In the genomic region with DNA sequence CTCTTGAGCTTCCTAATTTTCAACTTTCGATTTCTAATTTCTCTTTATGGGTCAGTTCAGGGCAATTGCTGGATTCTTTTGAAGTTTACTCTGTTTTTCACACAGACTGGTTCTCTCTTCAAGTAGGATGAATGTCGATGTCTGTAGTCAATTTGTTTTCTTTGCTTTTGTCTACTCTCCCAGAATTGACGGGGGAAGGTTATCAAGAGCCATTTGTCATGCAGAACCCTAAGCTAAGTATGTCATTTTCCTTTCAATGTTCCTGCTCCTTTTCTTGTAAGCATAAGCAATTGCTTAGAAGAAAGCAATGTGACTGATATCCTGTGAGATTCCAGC, we compare ENCODE assay signal across 1 cellular context.
TF ChIP-seq lines count a peak whose summit lies in the region.

No MANE protein-coding gene starts in this region.

TF ChIP-seq in GM23338, 12 proteins besides CTCF, POLR2A, EP300 and RAD21 (continued from another document):
- TF ChIP-seq, protein P1, sequence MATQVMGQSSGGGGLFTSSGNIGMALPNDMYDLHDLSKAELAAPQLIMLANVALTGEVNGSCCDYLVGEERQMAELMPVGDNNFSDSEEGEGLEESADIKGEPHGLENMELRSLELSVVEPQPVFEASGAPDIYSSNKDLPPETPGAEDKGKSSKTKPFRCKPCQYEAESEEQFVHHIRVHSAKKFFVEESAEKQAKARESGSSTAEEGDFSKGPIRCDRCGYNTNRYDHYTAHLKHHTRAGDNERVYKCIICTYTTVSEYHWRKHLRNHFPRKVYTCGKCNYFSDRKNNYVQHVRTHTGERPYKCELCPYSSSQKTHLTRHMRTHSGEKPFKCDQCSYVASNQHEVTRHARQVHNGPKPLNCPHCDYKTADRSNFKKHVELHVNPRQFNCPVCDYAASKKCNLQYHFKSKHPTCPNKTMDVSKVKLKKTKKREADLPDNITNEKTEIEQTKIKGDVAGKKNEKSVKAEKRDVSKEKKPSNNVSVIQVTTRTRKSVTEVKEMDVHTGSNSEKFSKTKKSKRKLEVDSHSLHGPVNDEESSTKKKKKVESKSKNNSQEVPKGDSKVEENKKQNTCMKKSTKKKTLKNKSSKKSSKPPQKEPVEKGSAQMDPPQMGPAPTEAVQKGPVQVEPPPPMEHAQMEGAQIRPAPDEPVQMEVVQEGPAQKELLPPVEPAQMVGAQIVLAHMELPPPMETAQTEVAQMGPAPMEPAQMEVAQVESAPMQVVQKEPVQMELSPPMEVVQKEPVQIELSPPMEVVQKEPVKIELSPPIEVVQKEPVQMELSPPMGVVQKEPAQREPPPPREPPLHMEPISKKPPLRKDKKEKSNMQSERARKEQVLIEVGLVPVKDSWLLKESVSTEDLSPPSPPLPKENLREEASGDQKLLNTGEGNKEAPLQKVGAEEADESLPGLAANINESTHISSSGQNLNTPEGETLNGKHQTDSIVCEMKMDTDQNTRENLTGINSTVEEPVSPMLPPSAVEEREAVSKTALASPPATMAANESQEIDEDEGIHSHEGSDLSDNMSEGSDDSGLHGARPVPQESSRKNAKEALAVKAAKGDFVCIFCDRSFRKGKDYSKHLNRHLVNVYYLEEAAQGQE (IDR thresholded peaks at IDR 0.05; ENCODE audit: unreplicated experiment) = no peak
- no peak for TF ChIP-seq STAT1 (IDR thresholded peaks at IDR 0.05; ENCODE audit: unreplicated experiment)
- no peak for TF ChIP-seq NANOG (IDR thresholded peaks at IDR 0.05; ENCODE audit: borderline replicate concordance)
